In the genomic region with DNA sequence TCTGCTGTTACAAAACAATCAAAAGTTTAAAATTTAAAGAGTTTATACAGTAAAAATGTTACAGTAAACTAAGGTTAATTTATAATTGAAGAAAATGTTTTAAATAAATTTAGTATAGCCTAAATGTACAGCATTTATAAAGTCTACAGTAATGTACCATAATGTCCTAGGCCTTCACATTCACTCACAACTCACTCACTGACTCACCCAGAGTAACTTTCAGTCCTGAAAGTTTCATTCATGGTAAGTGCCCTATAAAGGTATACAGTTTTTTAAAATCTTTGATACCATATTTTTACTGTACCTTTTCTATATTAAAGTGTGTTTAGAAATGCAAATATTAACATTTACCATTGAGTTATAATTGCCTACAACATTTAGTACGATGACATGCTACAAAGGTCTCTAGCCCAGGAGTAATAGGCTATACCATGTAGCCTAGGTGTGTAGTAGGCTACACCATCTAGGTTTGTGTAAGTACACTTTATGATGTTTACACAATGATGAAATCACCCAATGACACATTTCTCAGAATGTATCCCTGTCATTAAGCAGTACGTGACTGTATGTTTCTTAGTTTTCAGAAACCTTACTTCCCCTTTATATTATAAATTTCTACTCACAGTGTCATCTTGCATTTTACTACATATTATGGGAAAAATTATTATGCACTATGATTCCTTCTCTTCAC, we compare ENCODE assay signal across 21 cellular contexts.
DNase-seq lines count a peak whose midpoint lies in the region; ATAC-seq, FAIRE-seq and TF ChIP-seq lines count a peak whose summit lies in the region.
"Had no signal": no experiment of that assay in that cellular context is flagged by ENCODE, and none has a peak within 500 bp of the region (broad histone marks: within the 10 kb centered on the region; RNA-seq: fewer than 3 reads in every experiment).

No MANE protein-coding gene starts in this region.

- peak; percentile 41 for ATAC-seq in left lung
- no peak for ATAC-seq in omental fat pad (ENCODE audit: low FRiP score)
- ATAC-seq: HepG2, T-cell had no signal

- no peaks in the 10 kb centered on the region for H3K36me3 ChIP-seq in left lung
- H3K36me3 ChIP-seq: BLaER1 treated with 17β-estradiol and CSF1 and Interleukin-3, amounts not matched to agents 10 nM and 100 nM had no signal

- H3K27me3 ChIP-seq in left lung, result no peaks in the 10 kb centered on the region
- H3K27me3 ChIP-seq: BLaER1 treated with 17β-estradiol and CSF1 and Interleukin-3, amounts not matched to agents 10 nM and 100 nM had no signal

- H3K4me1 ChIP-seq in left lung, result no peaks in the 10 kb centered on the region
- H3K4me1 ChIP-seq: BLaER1 treated with 17β-estradiol and CSF1 and Interleukin-3, amounts not matched to agents 10 nM and 100 nM had no signal

- intact Hi-C loops in left lung (cut with DNase I), result no loop called here

- DNase-seq in NCI-H510A treated with DMSO at 0.1 percent for 48 hours (lab: John Stamatoyannopoulos, UW) (peak; percentile 3), NCI-H510A (lab: John Stamatoyannopoulos, UW) (no peak), NCI-H460 (ENCODE audit: extremely low read depth, low read depth) (peak; percentile 20), left lung (no peak), omental fat pad (ENCODE audit: low spot score) (no peak), HUDEP-2 (lab: John Stamatoyannopoulos, UW; ENCODE audit: unreplicated experiment in 76 of 76) (no peak)
- no peak for DNase-seq in activated CD4-positive, alpha-beta T cell treated with anti-CD3 and anti-CD28 coated beads for 1 hour
- DNase-seq: DMS 273 treated with DMSO at 0.1 percent for 48 hours, GM23248, HCEC 1CT, MM.1S, NCI-H1092 treated with DMSO at 0.1 percent for 48 hours, NCI-H1694, NCI-H345, NCI-H774, T-cell had no signal

- no peaks in the 10 kb centered on the region for H3K9me3 ChIP-seq in left lung

- no peak overlapping the region for H3K4me3 ChIP-seq in left lung
- H3K4me3 ChIP-seq: BLaER1 treated with 17β-estradiol and CSF1 and Interleukin-3, amounts not matched to agents 10 nM and 100 nM; GM23248; SK-N-MC had no signal

- H3K27ac ChIP-seq in left lung, result no peak overlapping the region
- H3K27ac ChIP-seq: BLaER1 treated with 17β-estradiol and CSF1 and Interleukin-3, amounts not matched to agents 10 nM and 100 nM; GM23248; KMS-11; SK-N-MC had no signal

- FAIRE-seq in endometrium (lab: Jason Lieb, UNC), result peak; percentile 33
- FAIRE-seq: HepG2 had no signal

- TF ChIP-seq CTCF in left lung (IDR thresholded peaks at IDR 0.05) (no peak), omental fat pad (IDR thresholded peaks at IDR 0.05) (no peak)

Comparison
In these comparisons a context has a peak if more than half of its experiments do, and no peak if none do; other contexts are left out.
1. DNase-seq: peak in NCI-H510A treated with DMSO at 0.1 percent for 48 hours (single experiment) and NCI-H460 (single experiment); none in NCI-H510A (single experiment), left lung (0 of 2), omental fat pad (single experiment), HUDEP-2 (0 of 76) and activated CD4-positive, alpha-beta T cell treated with anti-CD3 and anti-CD28 coated beads for 1 hour (single experiment).